In the genomic region with DNA sequence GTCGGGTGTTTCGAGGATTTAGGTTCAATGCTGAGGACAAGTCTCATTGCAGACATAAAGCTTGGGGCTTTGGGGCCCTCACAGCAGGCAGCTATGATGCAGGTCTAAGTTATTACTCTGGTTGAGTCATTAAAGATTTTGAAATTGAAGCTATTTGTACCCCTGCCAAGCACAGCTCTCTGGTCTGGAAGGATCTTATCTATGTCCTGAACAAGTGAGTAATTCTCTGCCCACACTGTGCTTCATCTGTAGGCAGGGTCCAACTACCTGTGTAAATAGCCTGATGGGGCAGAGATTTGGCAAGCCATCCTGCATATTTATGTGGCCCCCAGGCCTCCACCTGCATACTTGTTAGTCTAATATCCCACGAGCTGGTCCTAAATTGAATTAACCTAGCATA, we compare ENCODE assay signal across 16 cellular contexts. TPM values are rescaled to one million over a fixed set of nuclear protein-coding genes. Genes with fewer than 3 reads are reported as not detected.
A peak's percentile ranks its signal among the peaks of the same experiment; 100 is the strongest.
DNase-seq lines count a peak whose midpoint lies in the region; ATAC-seq and TF ChIP-seq lines count a peak whose summit lies in the region.
"Had no signal": no experiment of that assay in that cellular context is flagged by ENCODE, and none has a peak within 500 bp of the region (broad histone marks: within the 10 kb centered on the region; RNA-seq: fewer than 3 reads in every experiment).

No MANE protein-coding gene starts in this region.

- H3K27ac ChIP-seq in RWPE2 (ENCODE audit: poor library complexity, severe bottlenecking) (peak overlapping the region; percentile 95), GM23338 (ENCODE audit: low read depth) (no peak overlapping the region)

- DNase-seq in GM04503 (ENCODE audit: low read depth) (peak; percentile 76), RWPE2 (ENCODE audit: low spot score) (peak; percentile 58), fibroblast of gingiva (ENCODE audit: low read depth) (peak; percentile 76), retinal pigment epithelial cell (ENCODE audit: low read depth) (peak; percentile 46), GM23338 (ENCODE audit: low spot score) (no peak), left lobe of liver (ENCODE audit: low spot score) (no peak)
- no peak for DNase-seq in activated CD4-positive, alpha-beta T cell treated with anti-CD3 and anti-CD28 coated beads for 4 hours
- DNase-seq: activated CD4-positive, alpha-beta memory T cell treated with anti-CD3 and anti-CD28 coated beads for 36 hours; activated naive CD4-positive, alpha-beta T cell treated with anti-CD3 and anti-CD28 coated beads for 36 hours; DMS 273 treated with DMSO at 0.1 percent for 48 hours; effector memory CD4-positive, alpha-beta T cell; NCI-H1105; NCI-H82; stimulated activated CD4-positive, alpha-beta T cell treated with anti-CD3 and anti-CD28 coated beads, Interleukin-15, amount 100 ng/mL, for 24 hours had no signal

- H3K36me3 ChIP-seq in RWPE2 (ENCODE audit: low read depth) = no peaks in the 10 kb centered on the region
- no peaks in the 10 kb centered on the region for H3K36me3 ChIP-seq in GM23338 (ENCODE audit: insufficient read depth)

- H3K4me3 ChIP-seq in RWPE2 (ENCODE audit: severe bottlenecking) (no peak overlapping the region), retinal pigment epithelial cell (ENCODE audit: low read length) (no peak overlapping the region), GM23338 (no peak overlapping the region)

- H3K4me1 ChIP-seq in RWPE2 (ENCODE audit: insufficient read depth, poor library complexity, severe bottlenecking) (peaks cover 19% of the 10 kb centered on the region), GM23338 (ENCODE audit: insufficient read depth) (no peaks in the 10 kb centered on the region)

- H3K36me3 Mint-ChIP-seq in GM23338 (ENCODE audit: low read depth) = no peaks in the 10 kb centered on the region
- H3K36me3 Mint-ChIP-seq: activated CD4-positive, alpha-beta memory T cell treated with anti-CD3 and anti-CD28 coated beads for 36 hours had no signal

- H3K27me3 Mint-ChIP-seq in GM23338 (ENCODE audit: insufficient read depth, low read depth, poor library complexity) = peaks cover 1% of the 10 kb centered on the region
- H3K27me3 Mint-ChIP-seq: activated CD4-positive, alpha-beta memory T cell treated with anti-CD3 and anti-CD28 coated beads for 36 hours had no signal

- no peaks in the 10 kb centered on the region for H4K20me1 ChIP-seq in GM23338 (replicated peaks; ENCODE audit: insufficient read depth)

- no peaks in the 10 kb centered on the region for H3K4me1 Mint-ChIP-seq in GM23338

- no peaks in the 10 kb centered on the region for H3K9me3 ChIP-seq in RWPE2 (ENCODE audit: severe bottlenecking)

- no peak overlapping the region for H3K4me3 Mint-ChIP-seq in GM23338
- H3K4me3 Mint-ChIP-seq: activated CD4-positive, alpha-beta memory T cell treated with anti-CD3 and anti-CD28 coated beads for 36 hours; activated naive CD4-positive, alpha-beta T cell treated with anti-CD3 and anti-CD28 coated beads for 36 hours; natural killer cell treated with Interleukin-12 subunit alpha and Interleukin-12 subunit beta and Interleukin-15 and Interleukin-18, amount 100 ng/mL, for 72 hours had no signal

- no peak overlapping the region for H3K4me2 ChIP-seq in GM23338

- H3K27me3 ChIP-seq in RWPE2 (ENCODE audit: insufficient read depth, poor library complexity, severe bottlenecking) = no peaks in the 10 kb centered on the region
- H3K27me3 ChIP-seq in GM23338 (ENCODE audit: insufficient read depth) = no peaks in the 10 kb centered on the region

- no peak overlapping the region for H3K27ac Mint-ChIP-seq in GM23338
- H3K27ac Mint-ChIP-seq: activated CD4-positive, alpha-beta memory T cell treated with anti-CD3 and anti-CD28 coated beads for 36 hours; activated naive CD4-positive, alpha-beta T cell treated with anti-CD3 and anti-CD28 coated beads for 36 hours; natural killer cell treated with Interleukin-12 subunit alpha and Interleukin-12 subunit beta and Interleukin-15 and Interleukin-18, amount 100 ng/mL, for 72 hours had no signal

- TF ChIP-seq CTCF in RWPE2 (IDR thresholded peaks at IDR 0.05; ENCODE audit: poor library complexity, severe bottlenecking) (no peak), retinal pigment epithelial cell (conservative IDR thresholded peaks at IDR 0.05; ENCODE audit: low read depth, low read length) (no peak), GM23338 (conservative IDR thresholded peaks at IDR 0.05; ENCODE audit: low read depth in 2 of 2) (no peak)

- no peaks in the 10 kb centered on the region for H3F3A ChIP-seq in GM23338 (replicated peaks; ENCODE audit: low read depth)

- no peak overlapping the region for H2AFZ ChIP-seq in GM23338

- no peaks in the 10 kb centered on the region for H3K9me2 ChIP-seq in GM23338 (ENCODE audit: insufficient read depth)

- no peaks in the 10 kb centered on the region for H3K9me3 Mint-ChIP-seq in GM23338
- H3K9me3 Mint-ChIP-seq: natural killer cell treated with Interleukin-12 subunit alpha and Interleukin-12 subunit beta and Interleukin-15 and Interleukin-18, amount 100 ng/mL, for 72 hours had no signal

- ATAC-seq in RWPE2 (ENCODE audit: low read depth) (peak; percentile 91), GM23338 (no peak), left lobe of liver (no peak), GM21381 (IDR thresholded peaks at IDR 0.05; ENCODE audit: unreplicated experiment) (no peak)
- ATAC-seq: natural killer cell treated with Interleukin-12 subunit alpha and Interleukin-12 subunit beta and Interleukin-15 and Interleukin-18, amount 100 ng/mL, for 72 hours had no signal

- no peaks in the 10 kb centered on the region for H3K79me2 ChIP-seq in GM23338 (replicated peaks; ENCODE audit: insufficient read depth)

TF ChIP-seq in GM23338, 12 proteins besides CTCF, POLR2A, EP300 and RAD21 (continues in another document):
- TF ChIP-seq ZNF331 (CRISPR knock-in tag; IDR thresholded peaks at IDR 0.05; ENCODE audit: low read depth) (no peak), REST (IDR thresholded peaks at IDR 0.05; ENCODE audit: unreplicated experiment) (no peak), EZH2 (IDR thresholded peaks at IDR 0.05; ENCODE audit: low read depth, unreplicated experiment) (no peak), STAT1 (IDR thresholded peaks at IDR 0.05; ENCODE audit: unreplicated experiment) (no peak), JUNB (IDR thresholded peaks at IDR 0.05; ENCODE audit: unreplicated experiment) (no peak)

RNA-seq across cellular contexts. Expression of gene MAGEA4, which starts 41.4 kb away (rescaled TPM):
- total RNA-seq in GM23338 (2014; rRNA removed; shearing (Covaris generic)) = 1.9 and 2.8 TPM in 2 replicates
- 0.73 and 1.0 TPM in 2 replicates for polyA plus RNA-seq in GM23338 (2016; fragmentation: Nextera tagmentation; extraction: Ambion mirVana)
- total RNA-seq in left lobe of liver = not detected
- total RNA-seq: activated CD4-positive, alpha-beta memory T cell treated with anti-CD3 and anti-CD28 coated beads for 36 hours; activated naive CD4-positive, alpha-beta T cell treated with anti-CD3 and anti-CD28 coated beads for 36 hours; natural killer cell treated with Interleukin-12 subunit alpha and Interleukin-12 subunit beta and Interleukin-15 and Interleukin-18, amount 100 ng/mL, for 72 hours had no signal

Comparison
In these comparisons a context has a peak if more than half of its experiments do, and no peak if none do; other contexts are left out.
1. DNase-seq: peak in GM04503 (single experiment), RWPE2 (single experiment), fibroblast of gingiva (single experiment) and retinal pigment epithelial cell (single experiment); none in GM23338 (single experiment), left lobe of liver (single experiment) and activated CD4-positive, alpha-beta T cell treated with anti-CD3 and anti-CD28 coated beads for 4 hours (0 of 2).